Comparison of ENCODE assay signal across 10 cellular contexts in the genomic region with DNA sequence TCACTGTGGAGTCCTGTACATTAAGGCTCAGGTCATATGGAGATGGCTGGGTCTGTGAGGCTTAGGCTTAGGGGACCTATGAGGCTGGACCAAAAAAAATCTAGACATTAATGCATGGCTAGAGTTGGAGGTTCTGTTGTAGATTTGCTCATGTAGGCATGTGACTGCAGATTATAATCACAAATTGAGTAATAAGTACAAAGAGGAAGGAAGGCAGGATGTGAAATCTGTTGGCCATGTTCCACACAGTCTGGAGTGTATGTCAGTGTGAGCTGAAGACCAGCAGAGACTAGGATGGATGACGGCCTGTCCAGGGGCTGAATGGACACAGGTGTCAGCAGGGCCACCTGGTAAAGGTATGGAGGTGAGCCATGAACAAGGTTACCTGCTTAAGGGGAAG. TPM values are rescaled to one million over a fixed set of nuclear protein-coding genes. Genes with fewer than 3 reads are reported as not detected.
DNase-seq lines count a peak whose midpoint lies in the region; ATAC-seq and TF ChIP-seq lines count a peak whose summit lies in the region.
"Had no signal": no experiment of that assay in that cellular context is flagged by ENCODE, and none has a peak within 500 bp of the region (broad histone marks: within the 10 kb centered on the region; RNA-seq: fewer than 3 reads in every experiment).

A gene with protein sequence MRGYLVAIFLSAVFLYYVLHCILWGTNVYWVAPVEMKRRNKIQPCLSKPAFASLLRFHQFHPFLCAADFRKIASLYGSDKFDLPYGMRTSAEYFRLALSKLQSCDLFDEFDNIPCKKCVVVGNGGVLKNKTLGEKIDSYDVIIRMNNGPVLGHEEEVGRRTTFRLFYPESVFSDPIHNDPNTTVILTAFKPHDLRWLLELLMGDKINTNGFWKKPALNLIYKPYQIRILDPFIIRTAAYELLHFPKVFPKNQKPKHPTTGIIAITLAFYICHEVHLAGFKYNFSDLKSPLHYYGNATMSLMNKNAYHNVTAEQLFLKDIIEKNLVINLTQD (plus strand): TSS at position 265 of the 400 bp plus-strand sequence. CDS start 5,101 bp downstream, outside the sequence.

- no peak within 1 kb of the TSS for H2AK9ac ChIP-seq in IMR-90 (replicated peaks; ENCODE audit: low read depth, low read length, poor library complexity)

- dilution Hi-C loops in IMR-90 (cut with HindIII; ENCODE audit: low sequenced_read_pairs, unreplicated experiment): no loop called here

- no peaks in the 10 kb centered on the region for H3K9me1 ChIP-seq in IMR-90 (ENCODE audit: insufficient read depth, low read length)

- TF ChIP-seq CTCF in IMR-90 (conservative IDR thresholded peaks at IDR 0.05; ENCODE audit: low read depth, low read length): no peak
- no peak for TF ChIP-seq CTCF in neutrophil (IDR thresholded peaks at IDR 0.05)

- no peak for TF ChIP-seq RAD21 in IMR-90 (IDR thresholded peaks at IDR 0.05; ENCODE audit: low read length)

- POLR2A ChIA-PET in IMR-90 (lab: Charles Lee; ENCODE audit: unreplicated experiment): no interaction called here

- H3K4ac ChIP-seq in IMR-90 (ENCODE audit: low read depth, low read length): no peak within 1 kb of the TSS

- H2BK20ac ChIP-seq in IMR-90 (ENCODE audit: low read depth, low read length): no peak within 1 kb of the TSS

- H3K36me3 ChIP-seq in IMR-90 (ENCODE audit: control insufficient read depth, insufficient read depth, low read length) (no peaks in the 10 kb centered on the region), neutrophil (peaks cover 14% of the 10 kb centered on the region)

- WGBS in IMR-90 (ENCODE audit: extremely low coverage in 2 of 2, insufficient read length in 1 of 2), 2 experiments: 83% methylated on average over 1 of the region's 1 CpG; no CpG with 5 or more reads in 1 of the 2 experiments

- no peaks in the 10 kb centered on the region for H4K20me1 ChIP-seq in IMR-90 (ENCODE audit: insufficient read depth, low read length)

- no peak within 1 kb of the TSS for H3K14ac ChIP-seq in IMR-90 (replicated peaks; ENCODE audit: low read depth, low read length)

- H3K27me3 ChIP-seq in IMR-90 (ENCODE audit: control insufficient read depth, insufficient read depth, low read length) (no peaks in the 10 kb centered on the region; the same call in 1 of the 2 replicates), neutrophil (no peaks in the 10 kb centered on the region)

- no peak within 1 kb of the TSS for H4K8ac ChIP-seq in IMR-90 (ENCODE audit: low read depth in 2 of 2, low read length in 2 of 2)

- 0 out of 2 replicates have a peak within 1 kb of the TSS, but pooled peaks have one; percentile 20 for H3K23ac ChIP-seq in IMR-90 (ENCODE audit: low read depth, low read length)

- in situ Hi-C loops in IMR-90 (cut with MboI; ENCODE audit: low sequenced_read_pairs): no loop called here

- no peak within 1 kb of the TSS for H3K27ac Mint-ChIP-seq in effector memory CD8-positive, alpha-beta T cell
- H3K27ac Mint-ChIP-seq: activated B cell treated with CpG ODN at 0.5 μM for 24 hours, memory B cell had no signal

- ATAC-seq in IMR-90 (ENCODE audit: low read depth): no peak
- ATAC-seq in effector memory CD8-positive, alpha-beta T cell (replicated peaks): no peak

- H2BK15ac ChIP-seq in IMR-90 (ENCODE audit: low read depth, low read length): no peak within 1 kb of the TSS

- no peaks in the 10 kb centered on the region for H3K9me3 Mint-ChIP-seq in effector memory CD8-positive, alpha-beta T cell
- H3K9me3 Mint-ChIP-seq: activated B cell treated with CpG ODN at 0.5 μM for 24 hours, memory B cell had no signal

- no peaks in the 10 kb centered on the region for H3K36me3 Mint-ChIP-seq in effector memory CD8-positive, alpha-beta T cell (ENCODE audit: insufficient read depth)
- H3K36me3 Mint-ChIP-seq: memory B cell had no signal

- no peak for TF ChIP-seq POLR2A in IMR-90 (IDR thresholded peaks at IDR 0.05; ENCODE audit: low read depth, low read length)

- peaks cover 4% of the 10 kb centered on the region for H3K4me1 ChIP-seq in IMR-90 (ENCODE audit: control insufficient read depth, insufficient read depth, low read length)
- peaks cover 63 to 66% of the 10 kb centered on the region in 2 experiments for H3K4me1 ChIP-seq in neutrophil (ENCODE audit: control insufficient read depth in 1 of 2, insufficient read depth in 1 of 2, low read depth in 1 of 2, low read length in 1 of 2)

- no peak within 1 kb of the TSS for H2BK120ac ChIP-seq in IMR-90 (ENCODE audit: low read depth, low read length)

- H3K27ac ChIP-seq in IMR-90 (ENCODE audit: insufficient read depth, low read length) (no peak within 1 kb of the TSS), neutrophil (peak within 1 kb of the TSS; percentile 96)

- H3K27me3 Mint-ChIP-seq in effector memory CD8-positive, alpha-beta T cell: peaks cover 32 to 38% of the 10 kb centered on the region in 2 donors

- no peak within 1 kb of the TSS for H3K9ac ChIP-seq in IMR-90 (ENCODE audit: low read depth, low read length)

- H3K4me1 Mint-ChIP-seq in effector memory CD8-positive, alpha-beta T cell (ENCODE audit: low read depth in 2 of 2): no peaks in the 10 kb centered on the region

- no peak within 1 kb of the TSS for H2AFZ ChIP-seq in IMR-90 (replicated peaks; ENCODE audit: low read length, poor library complexity)

- no peak within 1 kb of the TSS for H3K4me3 Mint-ChIP-seq in effector memory CD8-positive, alpha-beta T cell
- H3K4me3 Mint-ChIP-seq: activated B cell treated with CpG ODN at 0.5 μM for 24 hours, memory B cell had no signal

- no peak within 1 kb of the TSS for H3K56ac ChIP-seq in IMR-90 (ENCODE audit: extremely low read depth, insufficient read depth, low read length)

- CTCF ChIA-PET in IMR-90 (lab: Yijun Ruan, JAX): no interaction called here

- DNase-seq in GM04504 (ENCODE audit: low read depth) (peak; percentile 21), IMR-90 (peak; percentile 42), dermis microvascular lymphatic vessel endothelial cell (ENCODE audit: low read depth in 2 of 2) (peak; percentile 85), NCI-H128 (lab: John Stamatoyannopoulos, UW; ENCODE audit: unreplicated experiment) (no peak), T-helper 2 cell (no peak), GDM1 (lab: John Stamatoyannopoulos, UW) (no peak)
- DNase-seq in effector memory CD8-positive, alpha-beta T cell: no peak
- DNase-seq: activated B cell treated with CpG ODN at 0.5 μM for 24 hours had no signal

- intact Hi-C loops in IMR-90 (cut with micrococcal nuclease): no loop called here

- H3K4me3 ChIP-seq in IMR-90 (ENCODE audit: insufficient read depth, low read depth, low read length) (no peak within 1 kb of the TSS), neutrophil (ENCODE audit: low read depth in 1 of 2, low read length in 1 of 2) (peak within 1 kb of the TSS; percentile 69 to 74)

- no peaks in the 10 kb centered on the region for H3K79me1 ChIP-seq in IMR-90 (ENCODE audit: low read depth in 1 of 2, low read length in 2 of 2)

- H3K18ac ChIP-seq in IMR-90 (ENCODE audit: low read depth, low read length): no peak within 1 kb of the TSS

- H2AK5ac ChIP-seq in IMR-90 (ENCODE audit: low read depth, low read length): no peak within 1 kb of the TSS; the same call in 1 of the 2 replicates

- H4K91ac ChIP-seq in IMR-90 (ENCODE audit: insufficient read depth, low read depth, low read length): no peak within 1 kb of the TSS

- no TSS peak for BruUV-seq in IMR-90 (replicated peaks; lab: Mats Ljungman, UMichigan)

- no peak within 1 kb of the TSS for H4K5ac ChIP-seq in IMR-90 (ENCODE audit: low read depth, low read length)

- no peak within 1 kb of the TSS for H3K4me2 ChIP-seq in IMR-90 (ENCODE audit: low read depth, low read length)

- H3K9me3 ChIP-seq in IMR-90 (ENCODE audit: control insufficient read depth, insufficient read depth, low read length) (no peaks in the 10 kb centered on the region), neutrophil (no peaks in the 10 kb centered on the region)

- no peak within 1 kb of the TSS for H2BK5ac ChIP-seq in IMR-90 (ENCODE audit: low read depth, low read length, poor library complexity, severe bottlenecking)

TF ChIP-seq in IMR-90, 13 proteins besides CTCF, POLR2A, EP300 and RAD21:
- TF ChIP-seq CEBPB (IDR thresholded peaks at IDR 0.05; ENCODE audit: low read depth, low read length) (no peak), FOS (IDR thresholded peaks at IDR 0.05; ENCODE audit: low read depth, low read length) (no peak), RFX5 (IDR thresholded peaks at IDR 0.05; ENCODE audit: low read depth, low read length) (no peak), BHLHE40 (IDR thresholded peaks at IDR 0.05; ENCODE audit: low read depth, low read length) (no peak), MXI1 (IDR thresholded peaks at IDR 0.05; ENCODE audit: borderline replicate concordance, low read depth, low read length) (no peak), NFE2L2 (IDR thresholded peaks at IDR 0.05; ENCODE audit: low read depth, low read length) (no peak), SMC3 (IDR thresholded peaks at IDR 0.05; ENCODE audit: low read depth, low read length) (no peak), CHD1 (IDR thresholded peaks at IDR 0.05; ENCODE audit: low read depth, low read length) (no peak)
- TF ChIP-seq, protein P1, sequence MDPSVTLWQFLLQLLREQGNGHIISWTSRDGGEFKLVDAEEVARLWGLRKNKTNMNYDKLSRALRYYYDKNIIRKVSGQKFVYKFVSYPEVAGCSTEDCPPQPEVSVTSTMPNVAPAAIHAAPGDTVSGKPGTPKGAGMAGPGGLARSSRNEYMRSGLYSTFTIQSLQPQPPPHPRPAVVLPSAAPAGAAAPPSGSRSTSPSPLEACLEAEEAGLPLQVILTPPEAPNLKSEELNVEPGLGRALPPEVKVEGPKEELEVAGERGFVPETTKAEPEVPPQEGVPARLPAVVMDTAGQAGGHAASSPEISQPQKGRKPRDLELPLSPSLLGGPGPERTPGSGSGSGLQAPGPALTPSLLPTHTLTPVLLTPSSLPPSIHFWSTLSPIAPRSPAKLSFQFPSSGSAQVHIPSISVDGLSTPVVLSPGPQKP (IDR thresholded peaks at IDR 0.05; ENCODE audit: borderline replicate concordance, low read depth, low read length): no peak

RNA-seq across cellular contexts. Expression of the gene that starts here (rescaled TPM):
- 0.36 and 1.4 TPM in 2 replicates for total RNA-seq in IMR-90 (2012; rRNA removed)
- polyA plus RNA-seq in IMR-90 (2012; rRNA removed): 0.83 and 0.99 TPM in 2 replicates
- polyA plus RNA-seq in IMR-90 (2012; cell fraction: cytosol; rRNA removed): 0.20 TPM in 1 of 2 replicates, not detected in the other
- polyA plus RNA-seq in IMR-90 (2012; cell fraction: nucleus; rRNA removed; ENCODE audit: low replicate concordance): 0.09 and 1.2 TPM in 2 replicates
- total RNA-seq in dermis microvascular lymphatic vessel endothelial cell: 7.2 and 44.5 TPM in 2 replicates
- total RNA-seq: activated B cell treated with CpG ODN at 0.5 μM for 24 hours had no signal

Comparison
In these comparisons a context has a peak if more than half of its experiments do, and no peak if none do; other contexts are left out.
1. DNase-seq: peak in GM04504 (single experiment), IMR-90 (single experiment) and dermis microvascular lymphatic vessel endothelial cell (2 of 2); none in NCI-H128 (single experiment), T-helper 2 cell (0 of 5), GDM1 (single experiment) and effector memory CD8-positive, alpha-beta T cell (0 of 3).